ENCODE assay signal across 8 cellular contexts in genomic region chr3:66393486-66394260, GRCh38.
A peak's percentile ranks its signal among the peaks of the same experiment; 100 is the strongest.
DNase-seq lines count a peak whose midpoint lies in the region; ATAC-seq lines count a peak whose summit lies in the region.

No MANE protein-coding gene starts in this region.

- H3K27me3 ChIP-seq in effector memory CD4-positive, alpha-beta T cell (replicated peaks; ENCODE audit: control insufficient read depth, insufficient read depth, low read length, poor library complexity, severe bottlenecking) = no peaks in the 10 kb centered on the region

- no peaks in the 10 kb centered on the region for H3K9me3 ChIP-seq in effector memory CD4-positive, alpha-beta T cell (ENCODE audit: control insufficient read depth, low read length)

- peak overlapping the region; percentile 43 for H3K27ac ChIP-seq in effector memory CD4-positive, alpha-beta T cell (ENCODE audit: insufficient read depth, low read length, poor library complexity, severe bottlenecking)

- ATAC-seq in GM18868 (IDR thresholded peaks at IDR 0.05; ENCODE audit: unreplicated experiment) = peak; percentile 89
- ATAC-seq in HG02943 (IDR thresholded peaks at IDR 0.05; ENCODE audit: low read depth, unreplicated experiment) = peak; percentile 83

- peaks cover 26% of the 10 kb centered on the region for H3K4me1 ChIP-seq in effector memory CD4-positive, alpha-beta T cell (ENCODE audit: control insufficient read depth, insufficient read depth, low read length, poor library complexity, severe bottlenecking)

- H3K36me3 ChIP-seq in effector memory CD4-positive, alpha-beta T cell (ENCODE audit: control insufficient read depth, insufficient read depth, low read length) = peaks cover 29% of the 10 kb centered on the region

- H3K4me3 ChIP-seq in effector memory CD4-positive, alpha-beta T cell (ENCODE audit: insufficient read depth, low read depth, low read length, poor library complexity, severe bottlenecking) = peak overlapping the region; percentile 21

- peak; percentile 30 for DNase-seq in activated CD4-positive, alpha-beta T cell treated with anti-CD3 and anti-CD28 coated beads for 1 hour
- peak; percentile 23 to 46 (median 43) for DNase-seq in effector memory CD4-positive, alpha-beta T cell
- peak; percentile 32 to 36 for DNase-seq in stimulated activated CD4-positive, alpha-beta T cell treated with anti-CD3 and anti-CD28 coated beads, Interleukin-2, amount 100 ng/mL, for 24 hours
- DNase-seq in GOT3 (lab: John Stamatoyannopoulos, UW) (no peak), HuH-7.5 (ENCODE audit: low spot score) (no peak), NCI-H1048 (lab: John Stamatoyannopoulos, UW) (no peak)

Comparison
In these comparisons a context has a peak if more than half of its experiments do, and no peak if none do; other contexts are left out.
1. DNase-seq: peak in activated CD4-positive, alpha-beta T cell treated with anti-CD3 and anti-CD28 coated beads for 1 hour (single experiment), effector memory CD4-positive, alpha-beta T cell (3 of 3) and stimulated activated CD4-positive, alpha-beta T cell treated with anti-CD3 and anti-CD28 coated beads, Interleukin-2, amount 100 ng/mL, for 24 hours (2 of 2); none in GOT3 (single experiment), HuH-7.5 (single experiment) and NCI-H1048 (single experiment).